In the genomic region with DNA sequence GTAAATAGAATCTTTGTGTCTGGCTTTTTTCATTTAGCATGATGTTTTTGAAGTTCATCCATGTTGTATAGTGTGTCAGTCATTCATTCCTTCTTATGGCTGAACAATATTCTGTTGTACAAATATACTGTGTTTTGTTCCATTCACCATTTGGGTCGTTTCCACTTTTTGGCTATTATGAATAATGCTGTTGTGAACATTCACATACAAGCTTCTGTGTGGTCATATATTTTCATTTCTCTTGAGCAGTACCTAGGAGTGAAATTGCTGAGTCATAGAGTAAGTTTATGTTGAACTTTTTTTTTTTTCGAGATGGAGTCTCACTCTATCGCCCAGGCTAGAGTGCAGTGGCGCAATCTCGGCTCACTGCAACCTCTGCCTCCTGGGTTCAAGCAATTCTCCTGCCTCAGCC, we compare ENCODE assay signal across 1 cellular context.
TF ChIP-seq lines count a peak whose summit lies in the region.

No MANE protein-coding gene starts in this region.

TF ChIP-seq in K562, 482 proteins besides CTCF, POLR2A, EP300 and RAD21 (continues in another document):
- TF ChIP-seq SRSF7 (optimal IDR thresholded peaks at IDR 0.05; ENCODE audit: low read depth, low read length) (no peak), POLR3A (IDR thresholded peaks at IDR 0.05; ENCODE audit: borderline replicate concordance, extremely low read depth, insufficient read depth, insufficient read length) (no peak), PTRF (tag; IDR thresholded peaks at IDR 0.05) (no peak), ZNF445 (CRISPR knock-in tag; IDR thresholded peaks at IDR 0.05; ENCODE audit: low read depth) (no peak), MAX (CRISPR knock-in tag; IDR thresholded peaks at IDR 0.05) (no peak), ZNF134 (CRISPR knock-in tag; conservative IDR thresholded peaks at IDR 0.05) (no peak), SMARCC2 (IDR thresholded peaks at IDR 0.05; ENCODE audit: low read depth) (0 out of 2 replicates have a peak, but pooled peaks have one; percentile 65), SREBF1 (IDR thresholded peaks at IDR 0.05; ENCODE audit: borderline replicate concordance, low read depth, low read length) (no peak), SNRNP70 (optimal IDR thresholded peaks at IDR 0.05; ENCODE audit: low read depth, low read length) (no peak), MYC (IDR thresholded peaks at IDR 0.05; ENCODE audit: low read depth, low read length) (no peak), MYC (CRISPR knock-in tag; IDR thresholded peaks at IDR 0.05; ENCODE audit: borderline replicate concordance, low read depth) (no peak), FOXK2 (conservative IDR thresholded peaks at IDR 0.05 in 1 of 2, IDR thresholded peaks at IDR 0.05 in 1 of 2; ENCODE audit: low read depth in 2 of 2) (no peak), SUPT5H (IDR thresholded peaks at IDR 0.05) (no peak), ZNF280A (IDR thresholded peaks at IDR 0.05; ENCODE audit: low read depth, partially characterized antibody) (no peak), ZNF347 (CRISPR knock-in tag; IDR thresholded peaks at IDR 0.05; ENCODE audit: low read depth) (no peak), NEUROD1 (IDR thresholded peaks at IDR 0.05; ENCODE audit: borderline replicate concordance, low read depth, low read length, partially characterized antibody) (no peak), FOS (IDR thresholded peaks at IDR 0.05; ENCODE audit: extremely low read depth, insufficient read length) (no peak), C11orf30 (IDR thresholded peaks at IDR 0.05; ENCODE audit: low read depth) (peak; percentile 97), PKNOX1 (IDR thresholded peaks at IDR 0.05) (0 out of 2 replicates have a peak, but pooled peaks have one; percentile 5), SETDB1 (IDR thresholded peaks at IDR 0.05; ENCODE audit: low read length) (no peak), DEAF1 (CRISPR knock-in tag; IDR thresholded peaks at IDR 0.05) (no peak), USF2 (CRISPR knock-in tag; IDR thresholded peaks at IDR 0.05) (no peak), L3MBTL2 (IDR thresholded peaks at IDR 0.05) (no peak), EWSR1 (IDR thresholded peaks at IDR 0.05; ENCODE audit: borderline replicate concordance, low read depth, partially characterized antibody) (no peak), RBM39 (optimal IDR thresholded peaks at IDR 0.05; ENCODE audit: low read depth, low read length) (no peak), MTF1 (CRISPR knock-in tag; IDR thresholded peaks at IDR 0.05; ENCODE audit: borderline replicate concordance) (no peak)
- TF ChIP-seq, protein P1, sequence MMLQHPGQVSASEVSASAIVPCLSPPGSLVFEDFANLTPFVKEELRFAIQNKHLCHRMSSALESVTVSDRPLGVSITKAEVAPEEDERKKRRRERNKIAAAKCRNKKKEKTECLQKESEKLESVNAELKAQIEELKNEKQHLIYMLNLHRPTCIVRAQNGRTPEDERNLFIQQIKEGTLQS (IDR thresholded peaks at IDR 0.05): peak; percentile 33; the same call in 1 of the 2 replicates
- TF ChIP-seq, protein P1 (CRISPR knock-in tag; conservative IDR thresholded peaks at IDR 0.05): no peak
- TF ChIP-seq, protein P2, sequence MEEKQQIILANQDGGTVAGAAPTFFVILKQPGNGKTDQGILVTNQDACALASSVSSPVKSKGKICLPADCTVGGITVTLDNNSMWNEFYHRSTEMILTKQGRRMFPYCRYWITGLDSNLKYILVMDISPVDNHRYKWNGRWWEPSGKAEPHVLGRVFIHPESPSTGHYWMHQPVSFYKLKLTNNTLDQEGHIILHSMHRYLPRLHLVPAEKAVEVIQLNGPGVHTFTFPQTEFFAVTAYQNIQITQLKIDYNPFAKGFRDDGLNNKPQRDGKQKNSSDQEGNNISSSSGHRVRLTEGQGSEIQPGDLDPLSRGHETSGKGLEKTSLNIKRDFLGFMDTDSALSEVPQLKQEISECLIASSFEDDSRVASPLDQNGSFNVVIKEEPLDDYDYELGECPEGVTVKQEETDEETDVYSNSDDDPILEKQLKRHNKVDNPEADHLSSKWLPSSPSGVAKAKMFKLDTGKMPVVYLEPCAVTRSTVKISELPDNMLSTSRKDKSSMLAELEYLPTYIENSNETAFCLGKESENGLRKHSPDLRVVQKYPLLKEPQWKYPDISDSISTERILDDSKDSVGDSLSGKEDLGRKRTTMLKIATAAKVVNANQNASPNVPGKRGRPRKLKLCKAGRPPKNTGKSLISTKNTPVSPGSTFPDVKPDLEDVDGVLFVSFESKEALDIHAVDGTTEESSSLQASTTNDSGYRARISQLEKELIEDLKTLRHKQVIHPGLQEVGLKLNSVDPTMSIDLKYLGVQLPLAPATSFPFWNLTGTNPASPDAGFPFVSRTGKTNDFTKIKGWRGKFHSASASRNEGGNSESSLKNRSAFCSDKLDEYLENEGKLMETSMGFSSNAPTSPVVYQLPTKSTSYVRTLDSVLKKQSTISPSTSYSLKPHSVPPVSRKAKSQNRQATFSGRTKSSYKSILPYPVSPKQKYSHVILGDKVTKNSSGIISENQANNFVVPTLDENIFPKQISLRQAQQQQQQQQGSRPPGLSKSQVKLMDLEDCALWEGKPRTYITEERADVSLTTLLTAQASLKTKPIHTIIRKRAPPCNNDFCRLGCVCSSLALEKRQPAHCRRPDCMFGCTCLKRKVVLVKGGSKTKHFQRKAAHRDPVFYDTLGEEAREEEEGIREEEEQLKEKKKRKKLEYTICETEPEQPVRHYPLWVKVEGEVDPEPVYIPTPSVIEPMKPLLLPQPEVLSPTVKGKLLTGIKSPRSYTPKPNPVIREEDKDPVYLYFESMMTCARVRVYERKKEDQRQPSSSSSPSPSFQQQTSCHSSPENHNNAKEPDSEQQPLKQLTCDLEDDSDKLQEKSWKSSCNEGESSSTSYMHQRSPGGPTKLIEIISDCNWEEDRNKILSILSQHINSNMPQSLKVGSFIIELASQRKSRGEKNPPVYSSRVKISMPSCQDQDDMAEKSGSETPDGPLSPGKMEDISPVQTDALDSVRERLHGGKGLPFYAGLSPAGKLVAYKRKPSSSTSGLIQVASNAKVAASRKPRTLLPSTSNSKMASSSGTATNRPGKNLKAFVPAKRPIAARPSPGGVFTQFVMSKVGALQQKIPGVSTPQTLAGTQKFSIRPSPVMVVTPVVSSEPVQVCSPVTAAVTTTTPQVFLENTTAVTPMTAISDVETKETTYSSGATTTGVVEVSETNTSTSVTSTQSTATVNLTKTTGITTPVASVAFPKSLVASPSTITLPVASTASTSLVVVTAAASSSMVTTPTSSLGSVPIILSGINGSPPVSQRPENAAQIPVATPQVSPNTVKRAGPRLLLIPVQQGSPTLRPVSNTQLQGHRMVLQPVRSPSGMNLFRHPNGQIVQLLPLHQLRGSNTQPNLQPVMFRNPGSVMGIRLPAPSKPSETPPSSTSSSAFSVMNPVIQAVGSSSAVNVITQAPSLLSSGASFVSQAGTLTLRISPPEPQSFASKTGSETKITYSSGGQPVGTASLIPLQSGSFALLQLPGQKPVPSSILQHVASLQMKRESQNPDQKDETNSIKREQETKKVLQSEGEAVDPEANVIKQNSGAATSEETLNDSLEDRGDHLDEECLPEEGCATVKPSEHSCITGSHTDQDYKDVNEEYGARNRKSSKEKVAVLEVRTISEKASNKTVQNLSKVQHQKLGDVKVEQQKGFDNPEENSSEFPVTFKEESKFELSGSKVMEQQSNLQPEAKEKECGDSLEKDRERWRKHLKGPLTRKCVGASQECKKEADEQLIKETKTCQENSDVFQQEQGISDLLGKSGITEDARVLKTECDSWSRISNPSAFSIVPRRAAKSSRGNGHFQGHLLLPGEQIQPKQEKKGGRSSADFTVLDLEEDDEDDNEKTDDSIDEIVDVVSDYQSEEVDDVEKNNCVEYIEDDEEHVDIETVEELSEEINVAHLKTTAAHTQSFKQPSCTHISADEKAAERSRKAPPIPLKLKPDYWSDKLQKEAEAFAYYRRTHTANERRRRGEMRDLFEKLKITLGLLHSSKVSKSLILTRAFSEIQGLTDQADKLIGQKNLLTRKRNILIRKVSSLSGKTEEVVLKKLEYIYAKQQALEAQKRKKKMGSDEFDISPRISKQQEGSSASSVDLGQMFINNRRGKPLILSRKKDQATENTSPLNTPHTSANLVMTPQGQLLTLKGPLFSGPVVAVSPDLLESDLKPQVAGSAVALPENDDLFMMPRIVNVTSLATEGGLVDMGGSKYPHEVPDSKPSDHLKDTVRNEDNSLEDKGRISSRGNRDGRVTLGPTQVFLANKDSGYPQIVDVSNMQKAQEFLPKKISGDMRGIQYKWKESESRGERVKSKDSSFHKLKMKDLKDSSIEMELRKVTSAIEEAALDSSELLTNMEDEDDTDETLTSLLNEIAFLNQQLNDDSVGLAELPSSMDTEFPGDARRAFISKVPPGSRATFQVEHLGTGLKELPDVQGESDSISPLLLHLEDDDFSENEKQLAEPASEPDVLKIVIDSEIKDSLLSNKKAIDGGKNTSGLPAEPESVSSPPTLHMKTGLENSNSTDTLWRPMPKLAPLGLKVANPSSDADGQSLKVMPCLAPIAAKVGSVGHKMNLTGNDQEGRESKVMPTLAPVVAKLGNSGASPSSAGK (IDR thresholded peaks at IDR 0.05): no peak
- TF ChIP-seq, protein P3, sequence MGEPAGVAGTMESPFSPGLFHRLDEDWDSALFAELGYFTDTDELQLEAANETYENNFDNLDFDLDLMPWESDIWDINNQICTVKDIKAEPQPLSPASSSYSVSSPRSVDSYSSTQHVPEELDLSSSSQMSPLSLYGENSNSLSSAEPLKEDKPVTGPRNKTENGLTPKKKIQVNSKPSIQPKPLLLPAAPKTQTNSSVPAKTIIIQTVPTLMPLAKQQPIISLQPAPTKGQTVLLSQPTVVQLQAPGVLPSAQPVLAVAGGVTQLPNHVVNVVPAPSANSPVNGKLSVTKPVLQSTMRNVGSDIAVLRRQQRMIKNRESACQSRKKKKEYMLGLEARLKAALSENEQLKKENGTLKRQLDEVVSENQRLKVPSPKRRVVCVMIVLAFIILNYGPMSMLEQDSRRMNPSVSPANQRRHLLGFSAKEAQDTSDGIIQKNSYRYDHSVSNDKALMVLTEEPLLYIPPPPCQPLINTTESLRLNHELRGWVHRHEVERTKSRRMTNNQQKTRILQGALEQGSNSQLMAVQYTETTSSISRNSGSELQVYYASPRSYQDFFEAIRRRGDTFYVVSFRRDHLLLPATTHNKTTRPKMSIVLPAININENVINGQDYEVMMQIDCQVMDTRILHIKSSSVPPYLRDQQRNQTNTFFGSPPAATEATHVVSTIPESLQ (CRISPR knock-in tag; IDR thresholded peaks at IDR 0.05): no peak
- TF ChIP-seq, protein P4, sequence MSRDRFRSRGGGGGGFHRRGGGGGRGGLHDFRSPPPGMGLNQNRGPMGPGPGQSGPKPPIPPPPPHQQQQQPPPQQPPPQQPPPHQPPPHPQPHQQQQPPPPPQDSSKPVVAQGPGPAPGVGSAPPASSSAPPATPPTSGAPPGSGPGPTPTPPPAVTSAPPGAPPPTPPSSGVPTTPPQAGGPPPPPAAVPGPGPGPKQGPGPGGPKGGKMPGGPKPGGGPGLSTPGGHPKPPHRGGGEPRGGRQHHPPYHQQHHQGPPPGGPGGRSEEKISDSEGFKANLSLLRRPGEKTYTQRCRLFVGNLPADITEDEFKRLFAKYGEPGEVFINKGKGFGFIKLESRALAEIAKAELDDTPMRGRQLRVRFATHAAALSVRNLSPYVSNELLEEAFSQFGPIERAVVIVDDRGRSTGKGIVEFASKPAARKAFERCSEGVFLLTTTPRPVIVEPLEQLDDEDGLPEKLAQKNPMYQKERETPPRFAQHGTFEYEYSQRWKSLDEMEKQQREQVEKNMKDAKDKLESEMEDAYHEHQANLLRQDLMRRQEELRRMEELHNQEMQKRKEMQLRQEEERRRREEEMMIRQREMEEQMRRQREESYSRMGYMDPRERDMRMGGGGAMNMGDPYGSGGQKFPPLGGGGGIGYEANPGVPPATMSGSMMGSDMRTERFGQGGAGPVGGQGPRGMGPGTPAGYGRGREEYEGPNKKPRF (IDR thresholded peaks at IDR 0.05; ENCODE audit: low read depth, low read length): no peak
